ENCODE assay signal across 1 cellular context in genomic region chr20:22684763-22685443, GRCh38.
TF ChIP-seq lines count a peak whose summit lies in the region.

No MANE protein-coding gene starts in this region.

TF ChIP-seq in H1, 55 proteins besides CTCF, POLR2A, EP300 and RAD21 (continued from another document):
- no peak for TF ChIP-seq POLR2AphosphoS5 (IDR thresholded peaks at IDR 0.05; ENCODE audit: low read depth, low read length)
- no peak for TF ChIP-seq CEBPB (IDR thresholded peaks at IDR 0.05; ENCODE audit: low read depth, low read length)
- no peak for TF ChIP-seq SIRT6 (IDR thresholded peaks at IDR 0.05; ENCODE audit: low read length)
- TF ChIP-seq TCF12 (IDR thresholded peaks at IDR 0.05; ENCODE audit: low read depth, low read length): no peak
- no peak for TF ChIP-seq RXRA (IDR thresholded peaks at IDR 0.05; ENCODE audit: insufficient read depth, low read depth, low read length)
- TF ChIP-seq JUN (IDR thresholded peaks at IDR 0.05; ENCODE audit: low read depth, low read length): no peak
- no peak for TF ChIP-seq SP1 (IDR thresholded peaks at IDR 0.05; ENCODE audit: low read depth, low read length)
- no peak for TF ChIP-seq CHD1 (IDR thresholded peaks at IDR 0.05; ENCODE audit: low read depth, low read length)
- TF ChIP-seq EZH2 (IDR thresholded peaks at IDR 0.05; ENCODE audit: low read depth, low read length, severe bottlenecking): no peak
- no peak for TF ChIP-seq EGR1 (IDR thresholded peaks at IDR 0.05; ENCODE audit: borderline replicate concordance, low read depth, low read length)
- TF ChIP-seq HDAC6 (IDR thresholded peaks at IDR 0.05; ENCODE audit: low read depth, low read length): no peak
- no peak for TF ChIP-seq TAF7 (optimal IDR thresholded peaks at IDR 0.05; ENCODE audit: borderline replicate concordance, low read depth, low read length)
- no peak for TF ChIP-seq SAP30 (IDR thresholded peaks at IDR 0.05; ENCODE audit: insufficient read depth, insufficient replicate concordance, low read length)
- no peak for TF ChIP-seq CBX5 (IDR thresholded peaks at IDR 0.05; ENCODE audit: low read depth, low read length)
- TF ChIP-seq PHF8 (conservative IDR thresholded peaks at IDR 0.05; ENCODE audit: low read depth, low read length): no peak
